Comparison of ENCODE assay signal across 18 cellular contexts in the genomic region with DNA sequence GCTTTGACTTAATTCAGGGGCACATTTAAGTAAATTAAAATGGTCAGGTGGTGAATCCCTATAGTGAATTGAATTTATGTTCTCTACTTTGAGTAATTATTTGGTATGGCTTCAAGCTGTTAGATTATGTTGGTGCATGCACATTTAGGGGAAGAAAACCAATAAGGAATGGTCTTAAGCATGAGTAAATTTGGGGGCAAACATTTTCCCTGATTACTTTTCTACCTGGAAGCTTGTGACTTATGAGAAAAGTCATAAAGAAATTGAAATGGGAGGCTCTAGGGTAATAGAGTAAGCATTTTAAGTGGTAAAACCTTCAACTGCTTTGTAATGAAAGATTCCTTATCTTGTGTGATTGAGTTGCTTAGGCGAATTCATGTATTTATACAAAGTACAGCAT.
DNase-seq lines count a peak whose midpoint lies in the region; ATAC-seq, FAIRE-seq and TF ChIP-seq lines count a peak whose summit lies in the region.
"Had no signal": no experiment of that assay in that cellular context is flagged by ENCODE, and none has a peak within 500 bp of the region (broad histone marks: within the 10 kb centered on the region; RNA-seq: fewer than 3 reads in every experiment).

No MANE protein-coding gene starts in this region.

- TF ChIP-seq CTCF in GM23338 (conservative IDR thresholded peaks at IDR 0.05; ENCODE audit: low read depth in 2 of 2), result no peak
- TF ChIP-seq CTCF in HEK293 (tag by site-specific recombination; IDR thresholded peaks at IDR 0.05), result no peak
- no peak for TF ChIP-seq CTCF in keratinocyte (optimal IDR thresholded peaks at IDR 0.05 in 1 of 3, IDR thresholded peaks at IDR 0.05 in 1 of 3, conservative IDR thresholded peaks at IDR 0.05 in 1 of 3; ENCODE audit: extremely low read depth in 1 of 3, insufficient read depth in 2 of 3, low read length in 3 of 3)

- dilution Hi-C loops in keratinocyte (cut with MboI; ENCODE audit: extremely low pct_ligation_motif_present, low sequenced_read_pairs), result no loop called here

- H3K4me3 Mint-ChIP-seq in GM23338, result no peak overlapping the region
- H3K4me3 Mint-ChIP-seq: CD4-positive, alpha-beta memory T cell had no signal

- H3K36me3 ChIP-seq in GM23338 (ENCODE audit: insufficient read depth), result no peaks in the 10 kb centered on the region
- peaks cover 0 to 15% of the 10 kb centered on the region in 2 experiments; a peak in 1 of 3 replicates for H3K36me3 ChIP-seq in HEK293 (ENCODE audit: control insufficient read depth in 2 of 2, insufficient read depth in 1 of 2, low read length in 2 of 2)
- H3K36me3 ChIP-seq in keratinocyte (ENCODE audit: control insufficient read depth in 2 of 2, extremely low read depth in 1 of 2, insufficient read depth in 2 of 2, low read length in 2 of 2), result peaks cover 20 to 50% of the 10 kb centered on the region in 2 experiments
- H3K36me3 ChIP-seq: HAP-1 had no signal

- H3K9ac ChIP-seq in keratinocyte (ENCODE audit: control insufficient read depth, extremely low read depth, insufficient read depth, low read length), result no peak overlapping the region

- H4K20me1 ChIP-seq in GM23338 (replicated peaks; ENCODE audit: insufficient read depth), result no peaks in the 10 kb centered on the region
- H4K20me1 ChIP-seq in keratinocyte (ENCODE audit: control insufficient read depth, extremely low read depth, insufficient read depth, low read length), result peaks cover 6% of the 10 kb centered on the region

- H3K4me3 ChIP-seq in GM23338 (no peak overlapping the region), HEK293 (ENCODE audit: low read depth, low read length) (no peak overlapping the region), keratinocyte (ENCODE audit: control insufficient read depth in 2 of 3, extremely low read depth in 1 of 3, insufficient read depth in 2 of 3, low read depth in 1 of 3, low read length in 3 of 3) (no peak overlapping the region)
- H3K4me3 ChIP-seq: HAP-1 had no signal

- H3K27ac ChIP-seq in GM23338 (ENCODE audit: low read depth) (no peak overlapping the region), HEK293 (ENCODE audit: extremely low read depth, low read depth, low read length) (no peak overlapping the region), keratinocyte (ENCODE audit: control insufficient read depth, insufficient read depth, low read length) (no peak overlapping the region)

- DNase-seq in GM23338 (ENCODE audit: low spot score) (no peak), keratinocyte (ENCODE audit: low read depth, low spot score) (no peak), mucosa of gallbladder (ENCODE audit: low spot score) (no peak)
- DNase-seq in stimulated activated CD4-positive, alpha-beta T cell treated with anti-CD3 and anti-CD28 coated beads, Interleukin-15, amount 100 ng/mL, for 24 hours, result no peak
- DNase-seq: C1 segment of cervical spinal cord; Calu3; CD4-positive, alpha-beta memory T cell; COR-L47; DMS53; DMS79 treated with DMSO at 0.1 percent for 48 hours; GF-D8; GOT3 had no signal

- no peaks in the 10 kb centered on the region for H3K27me3 Mint-ChIP-seq in GM23338 (ENCODE audit: insufficient read depth, low read depth, poor library complexity)

- H3K4me1 ChIP-seq in GM23338 (ENCODE audit: insufficient read depth) (0 out of 2 replicates have a peak, but pooled peaks cover 4% of the 10 kb centered on the region), HEK293 (ENCODE audit: control insufficient read depth, insufficient read depth, low read length) (peaks cover 13% of the 10 kb centered on the region), keratinocyte (ENCODE audit: control insufficient read depth, extremely low read depth, insufficient read depth, low read length) (peaks cover 2% of the 10 kb centered on the region)
- H3K4me1 ChIP-seq: HAP-1 had no signal

- CTCF ChIA-PET in HEK293 (lab: Yijun Ruan, JAX), result interaction anchor here (2.5 kb wide), 1 partner anchor 139 kb away, joined by 6 read pairs; no protein-coding TSS in a partner anchor

- H3K4me1 Mint-ChIP-seq in GM23338, result peaks cover 10% of the 10 kb centered on the region
- H3K4me1 Mint-ChIP-seq: CD4-positive, alpha-beta memory T cell had no signal

- H3K79me2 ChIP-seq in GM23338 (replicated peaks; ENCODE audit: insufficient read depth) (no peaks in the 10 kb centered on the region), keratinocyte (ENCODE audit: control insufficient read depth, insufficient read depth, low read length) (peaks cover 51% of the 10 kb centered on the region)

- no peaks in the 10 kb centered on the region for H3K9me2 ChIP-seq in GM23338 (ENCODE audit: insufficient read depth)

- H3K9me1 ChIP-seq in keratinocyte (ENCODE audit: control insufficient read depth, extremely low read depth, insufficient read depth, low read length), result no peaks in the 10 kb centered on the region

- H2AFZ ChIP-seq in GM23338, result no peak overlapping the region
- H2AFZ ChIP-seq in keratinocyte (ENCODE audit: control insufficient read depth, low read length), result no peak overlapping the region

- POLR2A ChIA-PET in HEK293 (lab: Yijun Ruan, JAX), result no interaction called here

- no peak for ATAC-seq in GM23338
- ATAC-seq in HG03342 (IDR thresholded peaks at IDR 0.05; ENCODE audit: unreplicated experiment), result no peak

- H3K27me3 ChIP-seq in GM23338 (ENCODE audit: insufficient read depth), result no peaks in the 10 kb centered on the region
- no peaks in the 10 kb centered on the region for H3K27me3 ChIP-seq in keratinocyte (ENCODE audit: control insufficient read depth, extremely low read depth, insufficient read depth, low read length)

- H3K4me2 ChIP-seq in GM23338 (no peak overlapping the region), keratinocyte (ENCODE audit: control insufficient read depth, extremely low read depth, insufficient read depth, low read depth, low read length) (no peak overlapping the region)

- H3K9me3 Mint-ChIP-seq in GM23338, result peaks cover 8% of the 10 kb centered on the region; the same call in 2 of the 3 replicates

- peak; percentile 63 for FAIRE-seq in keratinocyte (lab: Jason Lieb, UNC)
- FAIRE-seq: GM12891, GM18507, H54 had no signal

- 0 out of 2 replicates have a peak overlapping the region, but pooled peaks have one; percentile 8 for H3K27ac Mint-ChIP-seq in GM23338
- H3K27ac Mint-ChIP-seq: CD4-positive, alpha-beta memory T cell had no signal

- H3F3A ChIP-seq in GM23338 (replicated peaks; ENCODE audit: low read depth), result no peaks in the 10 kb centered on the region

- peaks cover 35% of the 10 kb centered on the region for H3K36me3 Mint-ChIP-seq in GM23338 (ENCODE audit: low read depth)
- H3K36me3 Mint-ChIP-seq: CD4-positive, alpha-beta memory T cell had no signal

- H3K9me3 ChIP-seq in HEK293 (ENCODE audit: control insufficient read depth, insufficient read depth, low read depth, low read length), result no peaks in the 10 kb centered on the region
- H3K9me3 ChIP-seq in keratinocyte (ENCODE audit: control insufficient read depth, low read depth, low read length), result no peaks in the 10 kb centered on the region

TF ChIP-seq in HEK293, 187 proteins besides CTCF, POLR2A, EP300 and RAD21:
- peak; percentile 86 for TF ChIP-seq ZNF10 (tag by site-specific recombination; IDR thresholded peaks at IDR 0.05)
- TF ChIP-seq SP3 (tag by site-specific recombination; IDR thresholded peaks at IDR 0.05), result no peak
- peak; percentile 81 for TF ChIP-seq WT1 (tag by site-specific recombination; IDR thresholded peaks at IDR 0.05)
- TF ChIP-seq OSR2 (tag by site-specific recombination; IDR thresholded peaks at IDR 0.05), result peak; percentile 53
- TF ChIP-seq, protein P1, sequence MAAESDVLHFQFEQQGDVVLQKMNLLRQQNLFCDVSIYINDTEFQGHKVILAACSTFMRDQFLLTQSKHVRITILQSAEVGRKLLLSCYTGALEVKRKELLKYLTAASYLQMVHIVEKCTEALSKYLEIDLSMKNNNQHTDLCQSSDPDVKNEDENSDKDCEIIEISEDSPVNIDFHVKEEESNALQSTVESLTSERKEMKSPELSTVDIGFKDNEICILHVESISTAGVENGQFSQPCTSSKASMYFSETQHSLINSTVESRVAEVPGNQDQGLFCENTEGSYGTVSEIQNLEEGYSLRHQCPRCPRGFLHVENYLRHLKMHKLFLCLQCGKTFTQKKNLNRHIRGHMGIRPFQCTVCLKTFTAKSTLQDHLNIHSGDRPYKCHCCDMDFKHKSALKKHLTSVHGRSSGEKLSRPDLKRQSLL (tag by site-specific recombination; IDR thresholded peaks at IDR 0.05), result peak; percentile 36; the same call in 1 of the 2 replicates
- TF ChIP-seq, protein P2, sequence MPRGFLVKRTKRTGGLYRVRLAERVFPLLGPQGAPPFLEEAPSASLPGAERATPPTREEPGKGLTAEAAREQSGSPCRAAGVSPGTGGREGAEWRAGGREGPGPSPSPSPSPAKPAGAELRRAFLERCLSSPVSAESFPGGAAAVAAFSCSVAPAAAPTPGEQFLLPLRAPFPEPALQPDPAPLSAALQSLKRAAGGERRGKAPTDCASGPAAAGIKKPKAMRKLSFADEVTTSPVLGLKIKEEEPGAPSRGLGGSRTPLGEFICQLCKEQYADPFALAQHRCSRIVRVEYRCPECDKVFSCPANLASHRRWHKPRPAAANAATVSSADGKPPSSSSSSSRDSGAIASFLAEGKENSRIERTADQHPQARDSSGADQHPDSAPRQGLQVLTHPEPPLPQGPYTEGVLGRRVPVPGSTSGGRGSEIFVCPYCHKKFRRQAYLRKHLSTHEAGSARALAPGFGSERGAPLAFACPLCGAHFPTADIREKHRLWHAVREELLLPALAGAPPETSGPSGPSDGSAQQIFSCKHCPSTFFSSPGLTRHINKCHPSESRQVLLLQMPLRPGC (tag by site-specific recombination; IDR thresholded peaks at IDR 0.05), result no peak
- TF ChIP-seq, protein P3, sequence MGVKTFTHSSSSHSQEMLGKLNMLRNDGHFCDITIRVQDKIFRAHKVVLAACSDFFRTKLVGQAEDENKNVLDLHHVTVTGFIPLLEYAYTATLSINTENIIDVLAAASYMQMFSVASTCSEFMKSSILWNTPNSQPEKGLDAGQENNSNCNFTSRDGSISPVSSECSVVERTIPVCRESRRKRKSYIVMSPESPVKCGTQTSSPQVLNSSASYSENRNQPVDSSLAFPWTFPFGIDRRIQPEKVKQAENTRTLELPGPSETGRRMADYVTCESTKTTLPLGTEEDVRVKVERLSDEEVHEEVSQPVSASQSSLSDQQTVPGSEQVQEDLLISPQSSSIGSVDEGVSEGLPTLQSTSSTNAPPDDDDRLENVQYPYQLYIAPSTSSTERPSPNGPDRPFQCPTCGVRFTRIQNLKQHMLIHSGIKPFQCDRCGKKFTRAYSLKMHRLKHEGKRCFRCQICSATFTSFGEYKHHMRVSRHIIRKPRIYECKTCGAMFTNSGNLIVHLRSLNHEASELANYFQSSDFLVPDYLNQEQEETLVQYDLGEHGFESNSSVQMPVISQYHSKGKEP (tag by site-specific recombination; IDR thresholded peaks at IDR 0.05), result peak; percentile 81
- TF ChIP-seq FEZF1 (tag by site-specific recombination; IDR thresholded peaks at IDR 0.05), result peak; percentile 19; the same call in 1 of the 2 replicates
- peak; percentile 71; the same call in 1 of the 2 replicates for TF ChIP-seq ZNF843 (tag by site-specific recombination; IDR thresholded peaks at IDR 0.05)
TF ChIP-seq in HEK293: peak in this region for 7.
